Comparison of ENCODE assay signal across 10 cellular contexts in genomic region chr1:89611721-89612120, GRCh38. TPM values are rescaled to one million over a fixed set of nuclear protein-coding genes. Genes with fewer than 3 reads are reported as not detected.
DNase-seq lines count a peak whose midpoint lies in the region; ATAC-seq lines count a peak whose summit lies in the region.
"Had no signal": no experiment of that assay in that cellular context is flagged by ENCODE, and none has a peak within 500 bp of the region (broad histone marks: within the 10 kb centered on the region; RNA-seq: fewer than 3 reads in every experiment).

No MANE protein-coding gene starts in this region.

- H3K36me3 Mint-ChIP-seq in activated naive CD8-positive, alpha-beta T cell treated with anti-CD3 and anti-CD28 coated beads, Interleukin-2, amount 10 ng/mL, durations not matched to agents 7 days and 5 days: peaks cover 14% of the 10 kb centered on the region
- H3K36me3 Mint-ChIP-seq: neural progenitor cell had no signal

- H3K4me1 Mint-ChIP-seq in activated naive CD8-positive, alpha-beta T cell treated with anti-CD3 and anti-CD28 coated beads, Interleukin-2, amount 10 ng/mL, durations not matched to agents 7 days and 5 days: peaks cover 58% of the 10 kb centered on the region

- intact Hi-C loops in Right ventricle myocardium inferior (cut with DNase I): no loop called here

- no peak for DNase-seq in activated naive CD8-positive, alpha-beta T cell treated with anti-CD3 and anti-CD28 coated beads, Interleukin-2, amount 10 ng/mL, durations not matched to agents 7 days and 5 days
- DNase-seq in SHP77 (lab: John Stamatoyannopoulos, UW): no peak
- no peak for DNase-seq in NCI-H1048 (lab: John Stamatoyannopoulos, UW)
- no peak for DNase-seq in ureter (ENCODE audit: low spot score)
- no peak for DNase-seq in Right ventricle myocardium inferior (ENCODE audit: missing footprints)
- DNase-seq: NCI-H774 had no signal

- ATAC-seq in GM18517 (IDR thresholded peaks at IDR 0.05; ENCODE audit: unreplicated experiment) (peak; percentile 97), GM21367 (IDR thresholded peaks at IDR 0.05; ENCODE audit: unreplicated experiment) (peak; percentile 95), HG03097 (IDR thresholded peaks at IDR 0.05; ENCODE audit: low FRiP score, unreplicated experiment) (peak; percentile 91), Right ventricle myocardium inferior (no peak)
- ATAC-seq in activated naive CD8-positive, alpha-beta T cell treated with anti-CD3 and anti-CD28 coated beads, Interleukin-2, amount 10 ng/mL, durations not matched to agents 7 days and 5 days (ENCODE audit: low read depth): peak; percentile 44

- H3K27me3 Mint-ChIP-seq in activated naive CD8-positive, alpha-beta T cell treated with anti-CD3 and anti-CD28 coated beads, Interleukin-2, amount 10 ng/mL, durations not matched to agents 7 days and 5 days: no peaks in the 10 kb centered on the region

- H3K9me3 Mint-ChIP-seq in activated naive CD8-positive, alpha-beta T cell treated with anti-CD3 and anti-CD28 coated beads, Interleukin-2, amount 10 ng/mL, durations not matched to agents 7 days and 5 days: no peaks in the 10 kb centered on the region
- H3K9me3 Mint-ChIP-seq: neural progenitor cell had no signal

- POLR2A ChIA-PET in activated naive CD8-positive, alpha-beta T cell treated with anti-CD3 and anti-CD28 coated beads, Interleukin-2, amount 10 ng/mL, durations not matched to agents 7 days and 5 days (lab: Charles Lee): interaction anchor here (0.5 to 6.8 kb wide), 10 partner anchors 8 to 383 kb away, joined by 3 to 98 read pairs (median 4); partner anchors contain the start of genes LRRC8C and ZNF326

- H3K4me3 Mint-ChIP-seq in activated naive CD8-positive, alpha-beta T cell treated with anti-CD3 and anti-CD28 coated beads, Interleukin-2, amount 10 ng/mL, durations not matched to agents 7 days and 5 days: peak overlapping the region; percentile 81

- H3K27ac Mint-ChIP-seq in activated naive CD8-positive, alpha-beta T cell treated with anti-CD3 and anti-CD28 coated beads, Interleukin-2, amount 10 ng/mL, durations not matched to agents 7 days and 5 days: peak overlapping the region; percentile 99
- H3K27ac Mint-ChIP-seq: neural progenitor cell had no signal

RNA-seq across cellular contexts. Expression of gene LRRC8C, which starts 21.2 kb away (rescaled TPM):
- total RNA-seq in activated naive CD8-positive, alpha-beta T cell treated with anti-CD3 and anti-CD28 coated beads, Interleukin-2, amount 10 ng/mL, durations not matched to agents 7 days and 5 days: 10 to 100 TPM; 38.2 to 41.8 TPM
- total RNA-seq in ureter (10.1 TPM), Right ventricle myocardium inferior (7.7 TPM)
